In the genomic region with DNA sequence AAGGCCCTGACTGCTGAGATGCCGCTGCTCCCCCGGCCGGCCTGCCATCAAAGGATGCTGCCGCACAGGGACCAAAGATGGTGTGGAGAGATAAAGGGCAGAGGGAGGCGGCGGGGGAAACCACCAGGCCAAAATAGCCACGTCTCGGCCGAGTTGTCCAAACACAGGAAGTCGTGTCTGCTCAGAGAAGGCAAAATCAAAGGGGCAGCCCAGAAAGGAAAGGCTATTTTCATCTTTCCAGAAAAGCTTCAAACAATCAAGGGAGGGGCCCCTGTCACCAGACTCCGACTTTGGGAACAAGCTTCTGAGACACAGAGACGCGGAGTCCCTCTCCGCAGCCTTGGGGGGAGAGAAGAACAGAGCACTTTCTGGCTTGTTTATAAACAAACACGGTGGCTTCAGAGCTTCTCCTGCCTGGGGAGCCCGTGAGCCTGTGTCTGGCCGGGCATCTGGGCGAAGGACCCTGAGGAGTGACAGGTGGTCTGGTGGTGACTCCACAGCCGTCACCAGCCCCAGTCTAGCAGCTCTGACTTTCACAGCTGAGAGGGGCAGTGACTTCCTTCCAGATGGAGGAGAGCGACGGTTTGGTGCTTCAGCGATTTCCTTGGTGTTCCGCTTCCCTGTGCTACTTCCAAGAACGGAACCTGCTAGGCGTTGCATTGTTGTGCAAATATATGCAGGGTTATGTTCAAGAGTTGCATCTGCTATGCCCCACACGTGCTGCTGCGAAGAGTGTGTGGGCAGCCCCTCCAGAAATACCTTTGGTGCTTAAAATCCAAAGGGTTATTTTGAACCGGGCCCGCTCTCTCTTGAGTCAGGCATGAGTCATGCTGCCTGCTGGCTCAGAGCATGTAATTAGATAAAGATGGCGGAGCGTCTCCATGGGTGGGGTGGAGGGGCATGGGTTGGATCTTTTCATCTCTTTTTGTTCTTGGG, we compare ENCODE assay signal across 7 cellular contexts. TPM values are rescaled to one million over a fixed set of nuclear protein-coding genes. Genes with fewer than 3 reads are reported as not detected.
DNase-seq lines count a peak whose midpoint lies in the region; ATAC-seq and FAIRE-seq lines count a peak whose summit lies in the region.

No MANE protein-coding gene starts in this region.

- FAIRE-seq in GM18507 (lab: Jason Lieb, UNC): peak; percentile 75

- DNase-seq in GM18507 (ENCODE audit: extremely low spot score, insufficient read length, low read depth) (peak; percentile 38), left cardiac atrium (peak; percentile 76), T1000 (lab: John Stamatoyannopoulos, UW) (no peak), NCI-H1930 (lab: John Stamatoyannopoulos, UW) (no peak)

- intact Hi-C loops in left cardiac atrium (cut with DNase I): no loop called here

- no peaks in the 10 kb centered on the region for H3K4me1 Mint-ChIP-seq in activated T-helper 17 cell treated with anti-CD3 and anti-CD28 coated beads, Interleukin-2, amount 50 U/mL, for 72 hours

- H3K27ac Mint-ChIP-seq in activated T-helper 17 cell treated with anti-CD3 and anti-CD28 coated beads, Interleukin-2, amount 50 U/mL, for 72 hours: no peak overlapping the region

- no peaks in the 10 kb centered on the region for H3K9me3 Mint-ChIP-seq in activated T-helper 17 cell treated with anti-CD3 and anti-CD28 coated beads, Interleukin-2, amount 50 U/mL, for 72 hours

- no peaks in the 10 kb centered on the region for H3K36me3 Mint-ChIP-seq in activated T-helper 17 cell treated with anti-CD3 and anti-CD28 coated beads, Interleukin-2, amount 50 U/mL, for 72 hours (ENCODE audit: low read depth)

- peak overlapping the region in 18 of 21 experiments; percentile 6 to 79 (median 53) for H3K27ac ChIP-seq in skin epidermis

- no peak overlapping the region for H3K4me3 Mint-ChIP-seq in activated T-helper 17 cell treated with anti-CD3 and anti-CD28 coated beads, Interleukin-2, amount 50 U/mL, for 72 hours

- H3K4me3 ChIP-seq in skin epidermis: no peak overlapping the region

- H3K27me3 Mint-ChIP-seq in activated T-helper 17 cell treated with anti-CD3 and anti-CD28 coated beads, Interleukin-2, amount 50 U/mL, for 72 hours: peaks cover 13% of the 10 kb centered on the region

- ATAC-seq in HG03442 (IDR thresholded peaks at IDR 0.05; ENCODE audit: unreplicated experiment): peak; percentile 40
- peak; percentile 31 for ATAC-seq in activated T-helper 17 cell treated with anti-CD3 and anti-CD28 coated beads, Interleukin-2, amount 50 U/mL, for 72 hours (replicated peaks)
- ATAC-seq in left cardiac atrium: peak; percentile 42 to 73

RNA-seq across cellular contexts. Expression of gene ADAMTSL2, which starts 24.0 kb away (rescaled TPM):
- total RNA-seq in activated T-helper 17 cell treated with anti-CD3 and anti-CD28 coated beads, Interleukin-2, amount 50 U/mL, for 72 hours: not detected
- 10 to 100 TPM; 13.9 to 16.7 TPM for total RNA-seq in left cardiac atrium

RNA-seq across cellular contexts. Expression of gene MYMK, which starts 33.7 kb away (rescaled TPM):
- not detected for total RNA-seq in activated T-helper 17 cell treated with anti-CD3 and anti-CD28 coated beads, Interleukin-2, amount 50 U/mL, for 72 hours
- not detected for total RNA-seq in left cardiac atrium

RNA-seq across cellular contexts. Expression of gene FAM163B, which starts 50.7 kb away (rescaled TPM):
- total RNA-seq in activated T-helper 17 cell treated with anti-CD3 and anti-CD28 coated beads, Interleukin-2, amount 50 U/mL, for 72 hours: not detected
- under 1 TPM in 1 of 2 donors, not detected in 1; 0.37 TPM for total RNA-seq in left cardiac atrium

Comparison
In these comparisons a context has a peak if more than half of its experiments do, and no peak if none do; other contexts are left out.
1. DNase-seq: peak in GM18507 (single experiment) and left cardiac atrium (single experiment); none in T1000 (single experiment) and NCI-H1930 (0 of 2).
2. RNA of gene ADAMTSL2, which starts 24.0 kb away (total RNA-seq): 13.9 to 16.7 TPM in left cardiac atrium; not detected in activated T-helper 17 cell treated with anti-CD3 and anti-CD28 coated beads, Interleukin-2, amount 50 U/mL, for 72 hours; every median in the first group is over 10 times any median in the second.
3. Peak in every context shown above with its lines, with median percentiles within 50 percentile points of each other: ATAC-seq.